ENCODE assay signal across 10 cellular contexts in genomic region chr10:114306116-114306973, GRCh38.
A peak's percentile ranks its signal among the peaks of the same experiment; 100 is the strongest.
DNase-seq lines count a peak whose midpoint lies in the region; ATAC-seq and TF ChIP-seq lines count a peak whose summit lies in the region.
"Had no signal": no experiment of that assay in that cellular context is flagged by ENCODE, and none has a peak within 500 bp of the region (broad histone marks: within the 10 kb centered on the region; RNA-seq: fewer than 3 reads in every experiment).

No MANE protein-coding gene starts in this region.

- H3K9ac ChIP-seq in BLaER1 treated with 17β-estradiol and CSF1 and Interleukin-3, amounts not matched to agents 10 nM and 100 nM = no peak overlapping the region

- ATAC-seq in natural killer cell (no peak), HG02885 (IDR thresholded peaks at IDR 0.05; ENCODE audit: poor library complexity, unreplicated experiment) (no peak)
- ATAC-seq in stimulated activated naive B cell treated with anti-CD40 and anti-IgM and Interleukin-4, amounts not matched to agents 10 μg/mL and 1 μg/mL and 100 μg/mL, for 72 hours (replicated peaks) = no peak

- H3K27ac ChIP-seq in BLaER1 treated with 17β-estradiol and CSF1 and Interleukin-3, amounts not matched to agents 10 nM and 100 nM = no peak overlapping the region

- H3K4me1 Mint-ChIP-seq in chondrocyte (ENCODE audit: low read depth) = peaks cover 46% of the 10 kb centered on the region
- peaks cover 11 to 13% of the 10 kb centered on the region in 2 donors for H3K4me1 Mint-ChIP-seq in natural killer cell
- peaks cover 14 to 19% of the 10 kb centered on the region in 2 donors for H3K4me1 Mint-ChIP-seq in stimulated activated naive B cell treated with anti-CD40 and anti-IgM and Interleukin-4, amounts not matched to agents 10 μg/mL and 1 μg/mL and 100 μg/mL, for 72 hours

- H3K4me3 ChIP-seq in BLaER1 treated with 17β-estradiol and CSF1 and Interleukin-3, amounts not matched to agents 10 nM and 100 nM = no peak overlapping the region

- H3K9me3 ChIP-seq in BLaER1 treated with 17β-estradiol and CSF1 and Interleukin-3, amounts not matched to agents 10 nM and 100 nM (replicated peaks in 1 of 11) = no peaks in the 10 kb centered on the region

- peaks cover 0 to 57% (median 39%) of the 10 kb centered on the region in 10 experiments; a peak in 15 of 20 replicates for H3K4me1 ChIP-seq in BLaER1 treated with 17β-estradiol and CSF1 and Interleukin-3, amounts not matched to agents 10 nM and 100 nM

- TF ChIP-seq RAD21 in Ishikawa (IDR thresholded peaks at IDR 0.05; ENCODE audit: low read depth) = peak; percentile 17; the same call in 1 of the 2 replicates

- peak overlapping the region; percentile 82 for H3K27ac Mint-ChIP-seq in chondrocyte (ENCODE audit: unreplicated experiment)
- no peak overlapping the region for H3K27ac Mint-ChIP-seq in natural killer cell
- H3K27ac Mint-ChIP-seq in stimulated activated naive B cell treated with anti-CD40 and anti-IgM and Interleukin-4, amounts not matched to agents 10 μg/mL and 1 μg/mL and 100 μg/mL, for 72 hours = no peak overlapping the region
- H3K27ac Mint-ChIP-seq: nephron progenitor cell had no signal

- H3K4me2 ChIP-seq in BLaER1 treated with 17β-estradiol and CSF1 and Interleukin-3, amounts not matched to agents 10 nM and 100 nM = peak overlapping the region in 8 of 11 experiments; percentile 28 to 68 (median 45); a peak in 16 of 22 replicates

- peak; percentile 62 for DNase-seq in chondrocyte (ENCODE audit: low spot score)
- DNase-seq in natural killer cell = no peak
- no peak for DNase-seq in ureter (ENCODE audit: low spot score)
- no peak for DNase-seq in stimulated activated naive B cell treated with anti-CD40 and anti-IgM and Interleukin-4, amounts not matched to agents 10 μg/mL and 1 μg/mL and 100 μg/mL, for 72 hours
- DNase-seq in pons (ENCODE audit: low spot score) = no peak
- DNase-seq: NCI-H2029, nephron progenitor cell had no signal

- H3K36me3 Mint-ChIP-seq in chondrocyte (ENCODE audit: low read depth) (no peaks in the 10 kb centered on the region), natural killer cell (no peaks in the 10 kb centered on the region)
- H3K36me3 Mint-ChIP-seq in stimulated activated naive B cell treated with anti-CD40 and anti-IgM and Interleukin-4, amounts not matched to agents 10 μg/mL and 1 μg/mL and 100 μg/mL, for 72 hours = no peaks in the 10 kb centered on the region

- no peaks in the 10 kb centered on the region for H3K27me3 ChIP-seq in BLaER1 treated with 17β-estradiol and CSF1 and Interleukin-3, amounts not matched to agents 10 nM and 100 nM

- H3K4me3 Mint-ChIP-seq in chondrocyte (ENCODE audit: unreplicated experiment) (no peak overlapping the region), natural killer cell (peak overlapping the region; percentile 40)
- no peak overlapping the region for H3K4me3 Mint-ChIP-seq in stimulated activated naive B cell treated with anti-CD40 and anti-IgM and Interleukin-4, amounts not matched to agents 10 μg/mL and 1 μg/mL and 100 μg/mL, for 72 hours

- H3K9me3 Mint-ChIP-seq in chondrocyte (ENCODE audit: low read depth) = no peaks in the 10 kb centered on the region
- H3K9me3 Mint-ChIP-seq in natural killer cell = no peaks in the 10 kb centered on the region
- H3K9me3 Mint-ChIP-seq in stimulated activated naive B cell treated with anti-CD40 and anti-IgM and Interleukin-4, amounts not matched to agents 10 μg/mL and 1 μg/mL and 100 μg/mL, for 72 hours = no peaks in the 10 kb centered on the region
- H3K9me3 Mint-ChIP-seq: nephron progenitor cell had no signal

- TF ChIP-seq EP300 in Ishikawa (IDR thresholded peaks at IDR 0.05; ENCODE audit: borderline replicate concordance) = peak; percentile 98

- TF ChIP-seq CTCF in chondrocyte (IDR thresholded peaks at IDR 0.05) (no peak), natural killer cell (IDR thresholded peaks at IDR 0.05) (no peak)

- intact Hi-C loops in natural killer cell (cut with micrococcal nuclease) = loop anchor here (10.0 kb wide), 2 partner anchors 148 to 828 kb away; no protein-coding TSS in a partner anchor

- H3K36me3 ChIP-seq in BLaER1 treated with 17β-estradiol and CSF1 and Interleukin-3, amounts not matched to agents 10 nM and 100 nM = no peaks in the 10 kb centered on the region

- no peaks in the 10 kb centered on the region for H3K27me3 Mint-ChIP-seq in chondrocyte (ENCODE audit: low read depth)
- H3K27me3 Mint-ChIP-seq in natural killer cell (ENCODE audit: low read depth in 2 of 2) = no peaks in the 10 kb centered on the region
- no peaks in the 10 kb centered on the region for H3K27me3 Mint-ChIP-seq in stimulated activated naive B cell treated with anti-CD40 and anti-IgM and Interleukin-4, amounts not matched to agents 10 μg/mL and 1 μg/mL and 100 μg/mL, for 72 hours

- no peaks in the 10 kb centered on the region; a peak in 1 of 22 replicates for H4K20me1 ChIP-seq in BLaER1 treated with 17β-estradiol and CSF1 and Interleukin-3, amounts not matched to agents 10 nM and 100 nM

TF ChIP-seq in Ishikawa, 13 proteins besides CTCF, POLR2A, EP300 and RAD21:
- TF ChIP-seq TCF12 (IDR thresholded peaks at IDR 0.05; ENCODE audit: low read depth) (peak; percentile 99), CEBPB (IDR thresholded peaks at IDR 0.05) (0 out of 2 replicates have a peak, but pooled peaks have one; percentile 3), NFIC (IDR thresholded peaks at IDR 0.05) (peak; percentile 91), REST (IDR thresholded peaks at IDR 0.05; ENCODE audit: low read depth) (no peak), TAF1 (IDR thresholded peaks at IDR 0.05; ENCODE audit: low read depth) (no peak), FOXM1 (IDR thresholded peaks at IDR 0.05; ENCODE audit: borderline replicate concordance, low read depth) (peak; percentile 96), YY1 (IDR thresholded peaks at IDR 0.05; ENCODE audit: low read depth) (no peak), ZBTB7A (IDR thresholded peaks at IDR 0.05; ENCODE audit: low read depth) (0 out of 2 replicates have a peak, but pooled peaks have one; percentile 63), TEAD4 (IDR thresholded peaks at IDR 0.05) (peak; percentile 91)
